11 cellular contexts compared by ENCODE assay signal in the genomic region with DNA sequence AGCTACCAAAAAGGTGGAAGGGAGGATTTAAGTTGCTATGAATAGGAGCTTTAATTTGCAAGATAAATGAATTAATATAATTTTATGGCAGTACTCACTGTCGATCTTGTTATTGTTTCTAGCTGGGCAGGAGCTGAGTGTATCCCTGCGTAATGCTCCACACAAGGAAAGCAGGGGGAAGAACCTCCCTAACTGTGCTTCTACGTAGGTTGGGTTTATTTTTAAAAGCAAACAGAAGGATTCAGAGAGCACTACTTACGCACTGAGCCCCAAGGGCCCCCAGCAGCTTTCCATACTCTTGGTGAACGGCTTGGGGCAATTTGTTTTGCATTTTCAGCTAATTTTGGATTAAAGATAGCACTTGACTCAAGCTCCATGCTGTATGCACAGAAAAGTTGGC.
"Had no signal": no experiment of that assay in that cellular context is flagged by ENCODE, and none has a peak within 500 bp of the region (broad histone marks: within the 10 kb centered on the region; RNA-seq: fewer than 3 reads in every experiment).

No MANE protein-coding gene starts in this region.

- H3K27me3 Mint-ChIP-seq: activated CD8-positive, alpha-beta T cell treated with anti-CD3 and anti-CD28 coated beads for 36 hours; activated naive CD4-positive, alpha-beta T cell treated with anti-CD3 and anti-CD28 coated beads, Interleukin-2, amount 10 ng/mL, durations not matched to agents 7 days and 5 days had no signal

- H3K27ac ChIP-seq: tibial nerve, VCaP had no signal

- H3K9me3 Mint-ChIP-seq: activated CD8-positive, alpha-beta T cell treated with anti-CD3 and anti-CD28 coated beads for 36 hours; activated naive CD4-positive, alpha-beta T cell treated with anti-CD3 and anti-CD28 coated beads, Interleukin-2, amount 10 ng/mL, durations not matched to agents 7 days and 5 days; activated T-helper 2 cell treated with anti-CD3 and anti-CD28 coated beads, Interferon-gamma antibody, Interleukin-2, Interleukin-4, amounts not matched to agents 10 μg/mL and 5 μg/mL and 100 μg/mL, durations not matched to agents 14 hours and 24 hours and 36 hours had no signal

- H3K27me3 ChIP-seq: tibial nerve had no signal

- H3K4me3 ChIP-seq: tibial nerve had no signal

- H3K27ac Mint-ChIP-seq: activated T-helper 2 cell treated with anti-CD3 and anti-CD28 coated beads, Interferon-gamma antibody, Interleukin-2, Interleukin-4, amounts not matched to agents 10 μg/mL and 5 μg/mL and 100 μg/mL, durations not matched to agents 14 hours and 24 hours and 36 hours had no signal

- H3K9me3 ChIP-seq: tibial nerve had no signal

- ATAC-seq: activated CD8-positive, alpha-beta T cell treated with anti-CD3 and anti-CD28 coated beads for 36 hours had no signal

- H3K4me3 Mint-ChIP-seq: activated CD8-positive, alpha-beta T cell treated with anti-CD3 and anti-CD28 coated beads for 36 hours; activated naive CD4-positive, alpha-beta T cell treated with anti-CD3 and anti-CD28 coated beads, Interleukin-2, amount 10 ng/mL, durations not matched to agents 7 days and 5 days had no signal

- DNase-seq: activated CD4-positive, alpha-beta T cell treated with anti-CD3 and anti-CD28 coated beads for 4 hours; activated CD8-positive, alpha-beta memory T cell treated with anti-CD3 and anti-CD28 coated beads, Interleukin-2, amount 50 U/mL, for 4 hours; activated CD8-positive, alpha-beta T cell treated with anti-CD3 and anti-CD28 coated beads for 36 hours; activated naive CD4-positive, alpha-beta T cell treated with anti-CD3 and anti-CD28 coated beads, Interleukin-2, amount 10 ng/mL, durations not matched to agents 7 days and 5 days; central memory CD4-positive, alpha-beta T cell; dermis blood vessel endothelial cell; small intestine; T1000 had no signal
